Comparison of ENCODE assay signal across 8 cellular contexts in the genomic region with DNA sequence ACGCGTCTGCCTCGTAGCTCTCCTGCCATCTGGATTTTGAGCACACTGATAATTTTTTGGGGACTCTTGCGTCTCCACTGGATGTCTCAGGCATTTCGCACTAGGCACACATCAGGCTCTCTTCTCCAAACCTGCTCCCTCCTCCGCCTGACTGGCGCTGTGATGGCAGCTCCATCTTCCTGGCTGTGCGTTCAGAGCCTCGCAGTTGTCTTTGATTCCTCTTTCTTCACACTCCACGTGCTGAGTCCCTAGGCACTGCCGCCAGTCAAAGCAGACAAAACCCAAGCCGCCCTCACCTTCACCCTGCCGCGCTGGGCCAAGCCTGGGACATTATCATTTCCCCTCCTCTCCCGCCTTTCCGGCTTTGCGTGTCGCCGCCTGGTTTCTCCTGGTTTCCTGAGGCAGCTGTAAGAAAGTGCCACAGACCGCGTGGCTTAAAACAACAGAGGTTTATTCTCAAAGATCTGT. TPM values are rescaled to one million over a fixed set of nuclear protein-coding genes. Genes with fewer than 3 reads are reported as not detected.
A peak's percentile ranks its signal among the peaks of the same experiment; 100 is the strongest.
DNase-seq lines count a peak whose midpoint lies in the region; ATAC-seq, FAIRE-seq and TF ChIP-seq lines count a peak whose summit lies in the region.

No MANE protein-coding gene starts in this region.

- DNase-seq in RWPE1 (ENCODE audit: low spot score) (peak; percentile 27), MCF 10A (ENCODE audit: unreplicated experiment) (peak; percentile 45), keratinocyte (ENCODE audit: low read depth, low spot score) (no peak), amniotic stem cell (lab: John Stamatoyannopoulos, UW) (no peak)
- peak; percentile 25 for DNase-seq in stimulated activated CD4-positive, alpha-beta T cell treated with anti-CD3 and anti-CD28 coated beads, Interleukin-1b, Interleukin-23, amount 100 ng/mL, for 48 hours

- no peaks in the 10 kb centered on the region for H3K9me1 ChIP-seq in keratinocyte (ENCODE audit: control insufficient read depth, extremely low read depth, insufficient read depth, low read length)

- H3K27ac ChIP-seq in RWPE1 (peak overlapping the region; percentile 78), keratinocyte (ENCODE audit: control insufficient read depth, insufficient read depth, low read length) (peak overlapping the region; percentile 70)

- CTCF ChIA-PET in RWPE1 (lab: Yijun Ruan, JAX): interaction anchor here (0.6 to 1.0 kb wide), 4 partner anchors 13 to 750 kb away, joined by 3 to 4 read pairs (median 4); no protein-coding TSS in a partner anchor
- CTCF ChIA-PET in MCF 10A (lab: Yijun Ruan, JAX): interaction anchor here (0.6 to 2.3 kb wide), 11 partner anchors 8 to 935 kb away, joined by 3 to 12 read pairs (median 3); a partner anchor contains a TSS

- H3K4me1 ChIP-seq in ES-I3 (ENCODE audit: insufficient read depth, low read length) (0 out of 2 replicates have a peak, but pooled peaks cover 5% of the 10 kb centered on the region), keratinocyte (ENCODE audit: control insufficient read depth, extremely low read depth, insufficient read depth, low read length) (peaks cover 9% of the 10 kb centered on the region)

- intact Hi-C loops in MCF 10A (cut with micrococcal nuclease): no loop called here

- peak overlapping the region; percentile 97 for H3K4me3 Mint-ChIP-seq in MCF 10A (ENCODE audit: unreplicated experiment)

- H3K27ac Mint-ChIP-seq in MCF 10A (ENCODE audit: low read depth, unreplicated experiment): peak overlapping the region; percentile 65

- peaks cover 8% of the 10 kb centered on the region for H3K4me1 Mint-ChIP-seq in MCF 10A (ENCODE audit: insufficient read depth, unreplicated experiment)

- no peak for FAIRE-seq in keratinocyte (lab: Jason Lieb, UNC)

- 0 out of 2 replicates have a peak, but pooled peaks have one; percentile 11 for TF ChIP-seq CTCF in RWPE1 (conservative IDR thresholded peaks at IDR 0.05; ENCODE audit: low read depth)
- TF ChIP-seq CTCF in MCF 10A (IDR thresholded peaks at IDR 0.05; ENCODE audit: unreplicated experiment): no peak
- TF ChIP-seq CTCF in keratinocyte (optimal IDR thresholded peaks at IDR 0.05 in 1 of 3, IDR thresholded peaks at IDR 0.05 in 1 of 3, conservative IDR thresholded peaks at IDR 0.05 in 1 of 3; ENCODE audit: extremely low read depth in 1 of 3, insufficient read depth in 2 of 3, low read length in 3 of 3): peak in 1 of 3 experiments; percentile 12

- H3K36me3 Mint-ChIP-seq in MCF 10A (ENCODE audit: insufficient read depth, unreplicated experiment): peaks cover 9% of the 10 kb centered on the region

- peaks cover 18% of the 10 kb centered on the region for H4K20me1 ChIP-seq in keratinocyte (ENCODE audit: control insufficient read depth, extremely low read depth, insufficient read depth, low read length)

- H3K27me3 Mint-ChIP-seq in MCF 10A (ENCODE audit: insufficient read depth, unreplicated experiment): no peaks in the 10 kb centered on the region

- no peaks in the 10 kb centered on the region for H3K9me3 Mint-ChIP-seq in MCF 10A (ENCODE audit: unreplicated experiment)

- H3K36me3 ChIP-seq in ES-I3 (ENCODE audit: insufficient read depth, low read length) (0 out of 2 replicates have a peak, but pooled peaks cover 2% of the 10 kb centered on the region), keratinocyte (ENCODE audit: control insufficient read depth in 2 of 2, extremely low read depth in 1 of 2, insufficient read depth in 2 of 2, low read length in 2 of 2) (peaks cover 2 to 22% of the 10 kb centered on the region in 2 experiments)

- no peaks in the 10 kb centered on the region for H3K27me3 ChIP-seq in keratinocyte (ENCODE audit: control insufficient read depth, extremely low read depth, insufficient read depth, low read length)

- H3K9me3 ChIP-seq in ES-I3 (ENCODE audit: control insufficient read depth, insufficient read depth, low read length) (no peaks in the 10 kb centered on the region), keratinocyte (ENCODE audit: control insufficient read depth, low read depth, low read length) (no peaks in the 10 kb centered on the region)

- dilution Hi-C loops in keratinocyte (cut with MboI; ENCODE audit: extremely low pct_ligation_motif_present, low sequenced_read_pairs): no loop called here

- peak overlapping the region; percentile 96 for H3K4me2 ChIP-seq in keratinocyte (ENCODE audit: control insufficient read depth, extremely low read depth, insufficient read depth, low read depth, low read length)

- H3K9ac ChIP-seq in ES-I3 (ENCODE audit: low read depth, low read length) (peak overlapping the region; percentile 88), keratinocyte (ENCODE audit: control insufficient read depth, extremely low read depth, insufficient read depth, low read length) (peak overlapping the region; percentile 82)

- BruUV-seq in MCF 10A (replicated peaks; lab: Mats Ljungman, UMichigan): no TSS peak

- peak overlapping the region; percentile 97 for H2AFZ ChIP-seq in keratinocyte (ENCODE audit: control insufficient read depth, low read length)

- ATAC-seq in GM21360 (IDR thresholded peaks at IDR 0.05; ENCODE audit: unreplicated experiment): peak; percentile 30
- peak; percentile 28 for ATAC-seq in HG03571 (IDR thresholded peaks at IDR 0.05; ENCODE audit: unreplicated experiment)

- H3K4me3 ChIP-seq in keratinocyte (ENCODE audit: control insufficient read depth in 2 of 3, extremely low read depth in 1 of 3, insufficient read depth in 2 of 3, low read depth in 1 of 3, low read length in 3 of 3): peak overlapping the region; percentile 82 to 96 (median 93)

- peaks cover 55% of the 10 kb centered on the region for H3K79me2 ChIP-seq in keratinocyte (ENCODE audit: control insufficient read depth, insufficient read depth, low read length)

- POLR2A ChIA-PET in RWPE1 (lab: Yijun Ruan, JAX; ENCODE audit: low non-redundant PET) (interaction anchor here (0.7 kb wide), 1 partner anchor 194 kb away, joined by 4 read pairs; no protein-coding TSS in a partner anchor), MCF 10A (lab: Yijun Ruan, JAX) (interaction anchor here (0.6 to 3.1 kb wide), 25 partner anchors 8 to 589 kb away, joined by 3 to 19 read pairs (median 4); a partner anchor contains a TSS)

RNA-seq across cellular contexts. Expression of a gene that starts 0.8 kb away (rescaled TPM):
- total RNA-seq in MCF 10A (2022): 27.9 and 40.0 TPM in 2 replicates
- 9.9 to 19.7 TPM (median 16.3 TPM) in 3 replicates for polyA plus RNA-seq in keratinocyte
- polyA plus RNA-seq in keratinocyte (2011; ENCODE audit: low read depth): 5.6 TPM
- 8.8 and 12.3 TPM in 2 replicates for polyA plus RNA-seq in keratinocyte (2011; cell fraction: cytosol; rRNA removed)
- polyA plus RNA-seq in keratinocyte (2011; cell fraction: nucleus; rRNA removed): 9.2 and 9.7 TPM in 2 replicates
- polyA plus RNA-seq in keratinocyte (2012; ENCODE audit: low replicate concordance): 16.0 and 17.0 TPM in 2 replicates
- 5.2 to 5.4 TPM (median 5.3 TPM) in 3 replicates for polyA minus RNA-seq in keratinocyte
- 18.6 TPM for polyA minus RNA-seq in keratinocyte (2011; cell fraction: cytosol; rRNA and poly(A)+ RNA removed)
- 2.4 and 2.9 TPM in 2 replicates for polyA minus RNA-seq in keratinocyte (2011; cell fraction: nucleus; rRNA and poly(A)+ RNA removed)

RNA-seq across cellular contexts. Expression of a gene that starts 32.1 kb away (rescaled TPM):
- 0.47 and 0.54 TPM in 2 replicates for total RNA-seq in MCF 10A (2022)
- 0.04 TPM in 1 of 3 replicates, not detected in the others for polyA plus RNA-seq in keratinocyte
- polyA plus RNA-seq in keratinocyte (2011; ENCODE audit: low read depth): 1.0 TPM
- 0.04 and 0.09 TPM in 2 replicates for polyA plus RNA-seq in keratinocyte (2011; cell fraction: cytosol; rRNA removed)
- polyA plus RNA-seq in keratinocyte (2011; cell fraction: nucleus; rRNA removed): not detected in 2 replicates
- polyA plus RNA-seq in keratinocyte (2012; ENCODE audit: low replicate concordance): 2.1 TPM in 1 of 2 replicates, not detected in the other
- 0.13 to 0.51 TPM in 2 of 3 replicates, not detected in the other for polyA minus RNA-seq in keratinocyte
- polyA minus RNA-seq in keratinocyte (2011; cell fraction: cytosol; rRNA and poly(A)+ RNA removed): not detected
- polyA minus RNA-seq in keratinocyte (2011; cell fraction: nucleus; rRNA and poly(A)+ RNA removed): not detected in 2 replicates

Comparison
In these comparisons a context has a peak if more than half of its experiments do, and no peak if none do; other contexts are left out.
1. DNase-seq: peak in RWPE1 (single experiment), MCF 10A (single experiment) and stimulated activated CD4-positive, alpha-beta T cell treated with anti-CD3 and anti-CD28 coated beads, Interleukin-1b, Interleukin-23, amount 100 ng/mL, for 48 hours (single experiment); none in keratinocyte (single experiment) and amniotic stem cell (single experiment).